ENCODE assay signal across 21 cellular contexts in genomic region chr4:38028556-38028955, GRCh38.
DNase-seq lines count a peak whose midpoint lies in the region; ATAC-seq and TF ChIP-seq lines count a peak whose summit lies in the region.
"Had no signal": no experiment of that assay in that cellular context is flagged by ENCODE, and none has a peak within 500 bp of the region (broad histone marks: within the 10 kb centered on the region; RNA-seq: fewer than 3 reads in every experiment).

No MANE protein-coding gene starts in this region.

- no peak overlapping the region for H3K4me3 ChIP-seq in esophagus muscularis mucosa
- no peak overlapping the region for H3K4me3 ChIP-seq in muscle layer of duodenum (ENCODE audit: low read depth in 1 of 2, low read length in 2 of 2)
- no peak overlapping the region for H3K4me3 ChIP-seq in sigmoid colon
- H3K4me3 ChIP-seq: GM23248 had no signal

- H3K27me3 ChIP-seq in esophagus muscularis mucosa: no peaks in the 10 kb centered on the region
- H3K27me3 ChIP-seq in muscle layer of duodenum (ENCODE audit: low read depth, low read length): no peaks in the 10 kb centered on the region
- H3K27me3 ChIP-seq in sigmoid colon: no peaks in the 10 kb centered on the region

- TF ChIP-seq CTCF in esophagus muscularis mucosa (IDR thresholded peaks at IDR 0.05) (no peak), sigmoid colon (IDR thresholded peaks at IDR 0.05) (no peak)

- H3K4me1 ChIP-seq in esophagus muscularis mucosa (peaks cover 0 to 48% (median 30%) of the 10 kb centered on the region in 4 donors), muscle layer of duodenum (ENCODE audit: control insufficient read depth in 1 of 2, insufficient read depth in 2 of 2, low read length in 2 of 2) (peaks cover 5 to 18% of the 10 kb centered on the region in 2 donors), sigmoid colon (peaks cover 0 to 60% (median 55%) of the 10 kb centered on the region in 4 donors)
- H3K4me1 ChIP-seq: Caco-2 had no signal

- TF ChIP-seq EP300 in esophagus muscularis mucosa (IDR thresholded peaks at IDR 0.05) (no peak), sigmoid colon (IDR thresholded peaks at IDR 0.05) (no peak)

- ATAC-seq in GM18861 (IDR thresholded peaks at IDR 0.05; ENCODE audit: unreplicated experiment): no peak
- ATAC-seq: HCT116, HepG2 had no signal

- WGBS in esophagus muscularis mucosa: 68% methylated on average over 6 of the region's 6 CpGs
- WGBS in sigmoid colon, 2 donors: 93 to 95% methylated on average over 6 of the region's 6 CpGs

- H3K9me3 ChIP-seq in esophagus muscularis mucosa: no peaks in the 10 kb centered on the region
- H3K9me3 ChIP-seq in muscle layer of duodenum (ENCODE audit: control insufficient read depth in 1 of 2, low read length in 2 of 2): no peaks in the 10 kb centered on the region
- H3K9me3 ChIP-seq in sigmoid colon: no peaks in the 10 kb centered on the region
- H3K9me3 ChIP-seq: Caco-2 had no signal

- TF ChIP-seq POLR2A in esophagus muscularis mucosa (IDR thresholded peaks at IDR 0.05; ENCODE audit: low read depth) (no peak), sigmoid colon (IDR thresholded peaks at IDR 0.05) (no peak)

- peak; percentile 27 for DNase-seq in RPMI7951 (ENCODE audit: low read depth)
- DNase-seq in esophagus muscularis mucosa (ENCODE audit: extremely low spot score): no peak
- no peak for DNase-seq in sigmoid colon
- DNase-seq in COLO829 (ENCODE audit: low spot score): no peak
- DNase-seq in stimulated activated CD4-positive, alpha-beta T cell treated with anti-CD3 and anti-CD28 coated beads, Interleukin-4, amount 100 ng/mL, for 1 hour: no peak
- no peak for DNase-seq in HK-2 (ENCODE audit: unreplicated experiment)
- DNase-seq: Caco-2; CD4-positive, CD25-positive, alpha-beta regulatory T cell; DMS153; GDM1; GM23248; KBM-7; NCI-H1105 treated with DMSO at 0.1 percent for 48 hours; NCI-H1694 treated with DMSO at 0.1 percent for 48 hours; NCI-H748 treated with DMSO at 0.1 percent for 48 hours; NK-92 treated with Interleukin-12 subunit alpha and Interleukin-12 subunit beta, amount 100 ng/mL, for 24 hours; SHP77 had no signal

- intact Hi-C loops in esophagus muscularis mucosa (cut with DNase I): no loop called here
- intact Hi-C loops in sigmoid colon (cut with DNase I): no loop called here

- H3K36me3 ChIP-seq in esophagus muscularis mucosa (peaks cover 0 to 69% (median 34%) of the 10 kb centered on the region in 4 donors), muscle layer of duodenum (ENCODE audit: control insufficient read depth in 1 of 2, insufficient read depth in 2 of 2, low read length in 2 of 2) (peaks cover 5 to 7% of the 10 kb centered on the region in 2 donors), sigmoid colon (peaks cover 0 to 54% (median 19%) of the 10 kb centered on the region in 4 donors)

- H3K27ac ChIP-seq in esophagus muscularis mucosa (replicated peaks in 1 of 4) (peak overlapping the region; percentile 21 to 60 (median 42)), muscle layer of duodenum (ENCODE audit: low read length) (peak overlapping the region; percentile 45), sigmoid colon (peak overlapping the region; percentile 29 to 83 (median 69))
- H3K27ac ChIP-seq: GM23248 had no signal
